Comparison of ENCODE assay signal across 2 cellular contexts in genomic region chr21:44951186-44951915, GRCh38.
TF ChIP-seq lines count a peak whose summit lies in the region.

No MANE protein-coding gene starts in this region.

TF ChIP-seq in IMR-90, 13 proteins besides CTCF, POLR2A, EP300 and RAD21:
- no peak for TF ChIP-seq CHD1 (IDR thresholded peaks at IDR 0.05; ENCODE audit: low read depth, low read length)
- no peak for TF ChIP-seq MXI1 (IDR thresholded peaks at IDR 0.05; ENCODE audit: borderline replicate concordance, low read depth, low read length)
- no peak for TF ChIP-seq MAFK (IDR thresholded peaks at IDR 0.05; ENCODE audit: low read depth, low read length)
- no peak for TF ChIP-seq NFE2L2 (IDR thresholded peaks at IDR 0.05; ENCODE audit: low read depth, low read length)
- TF ChIP-seq CEBPB (IDR thresholded peaks at IDR 0.05; ENCODE audit: low read depth, low read length), result no peak
- TF ChIP-seq RFX5 (IDR thresholded peaks at IDR 0.05; ENCODE audit: low read depth, low read length), result no peak
- no peak for TF ChIP-seq FOS (IDR thresholded peaks at IDR 0.05; ENCODE audit: low read depth, low read length)
- no peak for TF ChIP-seq MAZ (IDR thresholded peaks at IDR 0.05; ENCODE audit: borderline replicate concordance, low read depth, low read length)
- no peak for TF ChIP-seq SMC3 (IDR thresholded peaks at IDR 0.05; ENCODE audit: low read depth, low read length)
- TF ChIP-seq USF2 (IDR thresholded peaks at IDR 0.05; ENCODE audit: low read depth, low read length), result no peak
- no peak for TF ChIP-seq RCOR1 (IDR thresholded peaks at IDR 0.05; ENCODE audit: insufficient replicate concordance, low read length)
TF ChIP-seq in IMR-90: peak in this region for 0.

TF ChIP-seq in K562, 482 proteins besides CTCF, POLR2A, EP300 and RAD21:
- TF ChIP-seq DDX20 (tag; IDR thresholded peaks at IDR 0.05; ENCODE audit: low read depth) (no peak), ZKSCAN1 (IDR thresholded peaks at IDR 0.05; ENCODE audit: low read depth, low read length) (peak; percentile 54; the same call in 1 of the 2 replicates), MYBL2 (IDR thresholded peaks at IDR 0.05; ENCODE audit: low read depth) (no peak), MYBL2 (CRISPR knock-in tag; IDR thresholded peaks at IDR 0.05; ENCODE audit: borderline replicate concordance) (no peak), KDM2B (CRISPR knock-in tag; IDR thresholded peaks at IDR 0.05) (no peak), RREB1 (CRISPR knock-in tag; IDR thresholded peaks at IDR 0.05) (no peak), ZNF354B (CRISPR knock-in tag; IDR thresholded peaks at IDR 0.05) (no peak), ZNF609 (CRISPR knock-in tag; IDR thresholded peaks at IDR 0.05; ENCODE audit: borderline replicate concordance) (no peak), PPARD (CRISPR knock-in tag; IDR thresholded peaks at IDR 0.05) (no peak), NFYB (IDR thresholded peaks at IDR 0.05; ENCODE audit: extremely low read depth, insufficient read length) (no peak)
